Comparison of ENCODE assay signal across 8 cellular contexts in genomic region chr2:55771612-55772011, GRCh38.
DNase-seq lines count a peak whose midpoint lies in the region; ATAC-seq and TF ChIP-seq lines count a peak whose summit lies in the region.

No MANE protein-coding gene starts in this region.

- H3K9me3 ChIP-seq in cardiac muscle cell (ENCODE audit: low read depth) (no peaks in the 10 kb centered on the region), OCI-LY3 (ENCODE audit: insufficient read depth, low read length) (no peaks in the 10 kb centered on the region), suprapubic skin (no peaks in the 10 kb centered on the region)

- WGBS in suprapubic skin: 14% methylated on average over 2 of the region's 2 CpGs

- H3K27me3 ChIP-seq in cardiac muscle cell: peaks cover 4% of the 10 kb centered on the region
- H3K27me3 ChIP-seq in OCI-LY3 (ENCODE audit: low read depth, low read length): peaks cover 19% of the 10 kb centered on the region
- H3K27me3 ChIP-seq in suprapubic skin: no peaks in the 10 kb centered on the region

- DNase-seq in cardiac muscle cell (ENCODE audit: low read depth in 1 of 2, low spot score in 1 of 2): peak; percentile 35 to 69
- no peak for DNase-seq in cardiac septum (ENCODE audit: low spot score)
- peak; percentile 79 for DNase-seq in fibroblast of the aortic adventitia (ENCODE audit: low read depth)
- no peak for DNase-seq in suprapubic skin (ENCODE audit: low spot score in 2 of 2)
- DNase-seq in activated CD4-positive, alpha-beta T cell treated with anti-CD3 and anti-CD28 coated beads for 1 hour: no peak
- no peak for DNase-seq in nucleus accumbens (lab: John Stamatoyannopoulos, UW)

- intact Hi-C loops in cardiac septum (cut with DNase I): loop anchor here (5.0 kb wide), 1 partner anchor 191 kb away; no protein-coding TSS in a partner anchor

- H3K79me2 ChIP-seq in OCI-LY3 (ENCODE audit: low read length): no peaks in the 10 kb centered on the region

- H3K4me2 ChIP-seq in OCI-LY3 (ENCODE audit: low read length): peak overlapping the region; percentile 45

- H3K36me3 ChIP-seq in cardiac muscle cell: no peaks in the 10 kb centered on the region
- H3K36me3 ChIP-seq in OCI-LY3 (replicated peaks; ENCODE audit: low read depth, low read length): no peaks in the 10 kb centered on the region
- H3K36me3 ChIP-seq in suprapubic skin: no peaks in the 10 kb centered on the region

- no peak overlapping the region for H3K9ac ChIP-seq in OCI-LY3 (ENCODE audit: low read length)

- no peaks in the 10 kb centered on the region for H4K20me1 ChIP-seq in OCI-LY3 (ENCODE audit: insufficient read depth, low read length)

- TF ChIP-seq CTCF in cardiac muscle cell (IDR thresholded peaks at IDR 0.05; ENCODE audit: low read depth, low read length) (peak; percentile 64), OCI-LY3 (IDR thresholded peaks at IDR 0.05; ENCODE audit: low read depth, low read length) (peak; percentile 85), fibroblast of the aortic adventitia (IDR thresholded peaks at IDR 0.05; ENCODE audit: insufficient read depth, low read length) (peak; percentile 72), suprapubic skin (IDR thresholded peaks at IDR 0.05) (peak; percentile 38 to 50)

- H2AFZ ChIP-seq in OCI-LY3 (ENCODE audit: low read depth, low read length): 0 out of 2 replicates have a peak overlapping the region, but pooled peaks have one; percentile 2

- H3K27ac ChIP-seq in cardiac muscle cell (no peak overlapping the region), OCI-LY3 (ENCODE audit: low read length) (no peak overlapping the region), suprapubic skin (no peak overlapping the region)

- no peak overlapping the region for H3K4me3 ChIP-seq in cardiac muscle cell
- peak overlapping the region; percentile 18 for H3K4me3 ChIP-seq in OCI-LY3 (ENCODE audit: low read length)
- no peak overlapping the region for H3K4me3 ChIP-seq in fibroblast of the aortic adventitia (ENCODE audit: low read depth, low read length)
- H3K4me3 ChIP-seq in suprapubic skin: no peak overlapping the region

- no peaks in the 10 kb centered on the region for H3K4me1 ChIP-seq in cardiac muscle cell (ENCODE audit: low read depth)
- H3K4me1 ChIP-seq in OCI-LY3 (ENCODE audit: low read length): peaks cover 7% of the 10 kb centered on the region; the same call in 1 of the 2 replicates
- H3K4me1 ChIP-seq in suprapubic skin: peaks cover 7% of the 10 kb centered on the region

- ATAC-seq in HG02763 (IDR thresholded peaks at IDR 0.05; ENCODE audit: unreplicated experiment): no peak

- TF ChIP-seq EP300 in suprapubic skin (IDR thresholded peaks at IDR 0.05): no peak

- TF ChIP-seq POLR2A in suprapubic skin (IDR thresholded peaks at IDR 0.05): no peak

Comparison
In these comparisons a context has a peak if more than half of its experiments do, and no peak if none do; other contexts are left out.
1. DNase-seq: peak in cardiac muscle cell (2 of 2) and fibroblast of the aortic adventitia (single experiment); none in cardiac septum (single experiment), suprapubic skin (0 of 2), activated CD4-positive, alpha-beta T cell treated with anti-CD3 and anti-CD28 coated beads for 1 hour (single experiment) and nucleus accumbens (0 of 56).
2. Peak in every context shown above with its lines, with median percentiles within 50 percentile points of each other: CTCF ChIP-seq.